ENCODE assay signal across 12 cellular contexts in the genomic region with DNA sequence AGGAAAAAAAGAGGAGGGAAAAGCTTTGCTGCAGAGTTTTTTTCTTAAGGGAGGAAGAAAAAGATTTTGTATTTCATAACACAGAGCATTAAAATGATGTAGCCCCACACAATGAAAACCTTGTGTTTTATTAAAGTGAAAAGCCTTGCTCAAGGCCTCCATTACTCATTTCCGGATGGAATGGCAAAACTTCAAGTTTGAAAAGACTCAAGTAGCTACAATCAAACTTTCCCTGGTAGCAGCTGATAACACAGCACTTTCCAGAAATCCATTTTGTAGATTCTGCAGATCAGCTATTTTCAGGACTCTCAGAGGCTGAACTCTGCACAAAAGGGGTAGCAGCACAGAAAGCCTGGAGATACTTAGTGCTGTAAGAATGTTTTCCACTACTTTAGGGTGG.
DNase-seq lines count a peak whose midpoint lies in the region; ATAC-seq and TF ChIP-seq lines count a peak whose summit lies in the region.
"Had no signal": no experiment of that assay in that cellular context is flagged by ENCODE, and none has a peak within 500 bp of the region (broad histone marks: within the 10 kb centered on the region; RNA-seq: fewer than 3 reads in every experiment).

No MANE protein-coding gene starts in this region.

- no peak for ATAC-seq in HG03280 (IDR thresholded peaks at IDR 0.05; ENCODE audit: unreplicated experiment)
- no peak for ATAC-seq in HG03457 (IDR thresholded peaks at IDR 0.05; ENCODE audit: unreplicated experiment)
- ATAC-seq: esophagus mucosa had no signal

- H3K4me1 ChIP-seq in fibroblast of lung (ENCODE audit: control insufficient read depth, extremely low read depth, insufficient read depth, low read length) = peaks cover 5% of the 10 kb centered on the region
- peaks cover 5% of the 10 kb centered on the region for H3K4me1 ChIP-seq in testis

- no peak overlapping the region for H3K4me3 ChIP-seq in fibroblast of lung (replicated peaks in 1 of 4; ENCODE audit: control extremely low read depth in 1 of 4, insufficient read depth in 1 of 4, low read depth in 3 of 4, low read length in 4 of 4)
- H3K4me3 ChIP-seq in testis = no peak overlapping the region

- H3K9me3 ChIP-seq in fibroblast of lung (ENCODE audit: control insufficient read depth, insufficient read depth, low read depth, low read length) = no peaks in the 10 kb centered on the region
- no peaks in the 10 kb centered on the region for H3K9me3 ChIP-seq in testis

- H3K4me2 ChIP-seq in fibroblast of lung (ENCODE audit: extremely low read depth, insufficient read depth, low read length) = no peak overlapping the region

- no peaks in the 10 kb centered on the region for H3K27me3 ChIP-seq in fibroblast of lung (ENCODE audit: control insufficient read depth, insufficient read depth, low read length)
- no peaks in the 10 kb centered on the region for H3K27me3 ChIP-seq in testis

- no peak overlapping the region for H2AFZ ChIP-seq in fibroblast of lung (ENCODE audit: low read length)

- POLR2A ChIA-PET in RWPE1 (lab: Yijun Ruan, JAX; ENCODE audit: low non-redundant PET) = no interaction called here

- no peak for TF ChIP-seq CTCF in RWPE1 (conservative IDR thresholded peaks at IDR 0.05; ENCODE audit: low read depth)
- TF ChIP-seq CTCF in fibroblast of lung (conservative IDR thresholded peaks at IDR 0.05 in 1 of 2, IDR thresholded peaks at IDR 0.05 in 1 of 2; ENCODE audit: low read depth in 1 of 2, low read length in 2 of 2) = no peak
- TF ChIP-seq CTCF in testis (IDR thresholded peaks at IDR 0.05) = no peak

- H3K27ac ChIP-seq in RWPE1 (no peak overlapping the region), fibroblast of lung (ENCODE audit: insufficient read depth, low read length) (no peak overlapping the region), testis (no peak overlapping the region)

- no peak for TF ChIP-seq POLR2A in testis (IDR thresholded peaks at IDR 0.05)

- intact Hi-C loops in testis (cut with DNase I; ENCODE audit: low total_unique reads) = no loop called here

- H3K36me3 ChIP-seq in fibroblast of lung (ENCODE audit: control insufficient read depth, insufficient read depth, low read length) (no peaks in the 10 kb centered on the region), testis (ENCODE audit: low read depth, missing control alignments) (no peaks in the 10 kb centered on the region)

- 18 to 21% methylated on average over 1 of the region's 1 CpG for WGBS in testis, 2 donors

- no peak overlapping the region for H3K9ac ChIP-seq in fibroblast of lung (ENCODE audit: insufficient read depth, low read length)

- no peaks in the 10 kb centered on the region for H4K20me1 ChIP-seq in fibroblast of lung (ENCODE audit: control insufficient read depth, extremely low read depth, insufficient read depth, low read length)

- DNase-seq in Daoy (ENCODE audit: low read depth) = peak; percentile 65
- peak; percentile 18 for DNase-seq in RWPE1 (ENCODE audit: low spot score)
- peak; percentile 90 to 92 for DNase-seq in fibroblast of lung (ENCODE audit: low read depth in 2 of 2)
- DNase-seq in non-pigmented ciliary epithelial cell (ENCODE audit: low read depth) = peak; percentile 62
- no peak for DNase-seq in testis
- DNase-seq in SHP77 treated with DMSO at 0.1 percent for 48 hours (lab: John Stamatoyannopoulos, UW) = no peak
- DNase-seq: activated naive CD4-positive, alpha-beta T cell treated with Interleukin-2 at 50 U/mL for 16 hours; CD8-positive, alpha-beta memory T cell; stimulated activated CD4-positive, alpha-beta T cell treated with anti-CD3 and anti-CD28 coated beads, Interleukin-2, amount 100 ng/mL, for 48 hours had no signal

- no peaks in the 10 kb centered on the region for H3K79me2 ChIP-seq in fibroblast of lung (ENCODE audit: control insufficient read depth, insufficient read depth, low read length)

- CTCF ChIA-PET in RWPE1 (lab: Yijun Ruan, JAX) = interaction anchor here (0.6 kb wide), 1 partner anchor 246 kb away, joined by 3 read pairs; no protein-coding TSS in a partner anchor

Comparison
In these comparisons a context has a peak if more than half of its experiments do, and no peak if none do; other contexts are left out.
1. DNase-seq: peak in Daoy (single experiment), RWPE1 (single experiment), fibroblast of lung (2 of 2) and non-pigmented ciliary epithelial cell (single experiment); none in testis (single experiment) and SHP77 treated with DMSO at 0.1 percent for 48 hours (single experiment).